29 cellular contexts compared by ENCODE assay signal in genomic region chr11:18061351-18061750, GRCh38.
"Had no signal": no experiment of that assay in that cellular context is flagged by ENCODE, and none has a peak within 500 bp of the region (broad histone marks: within the 10 kb centered on the region; RNA-seq: fewer than 3 reads in every experiment).

No MANE protein-coding gene starts in this region.

- H3K36me3 ChIP-seq: left lung, neural progenitor cell, neutrophil, ovary, right atrium auricular region, spleen, stomach, thyroid gland, transverse colon, upper lobe of left lung, vagina had no signal

- H3K9me3 ChIP-seq: left lung, neutrophil, ovary, right atrium auricular region, spleen, stomach, testis, thyroid gland, transverse colon, upper lobe of left lung, vagina had no signal

- H3K9me3 Mint-ChIP-seq: mesothelial cell of epicardium; naive B cell; natural killer cell; nephron progenitor cell; neural progenitor cell; stimulated activated memory B cell treated with anti-CD40 and anti-IgM and Interleukin-4, amounts not matched to agents 10 μg/mL and 1 μg/mL and 100 μg/mL, for 72 hours had no signal

- H3K4me1 ChIP-seq: left lung, neural progenitor cell, right atrium auricular region, spleen, testis, upper lobe of left lung, vagina had no signal

- H3K4me3 ChIP-seq: left lung, lung, neural progenitor cell, ovary, right atrium auricular region, skin epidermis, spleen, stomach, testis, thyroid gland, transverse colon, upper lobe of left lung, vagina had no signal

- H3K4me3 Mint-ChIP-seq: mesothelial cell of epicardium; naive B cell; natural killer cell; nephron progenitor cell; neural progenitor cell; stimulated activated memory B cell treated with anti-CD40 and anti-IgM and Interleukin-4, amounts not matched to agents 10 μg/mL and 1 μg/mL and 100 μg/mL, for 72 hours had no signal

- H3K27me3 Mint-ChIP-seq: naive B cell; progenitor cell of endocrine pancreas; stimulated activated memory B cell treated with anti-CD40 and anti-IgM and Interleukin-4, amounts not matched to agents 10 μg/mL and 1 μg/mL and 100 μg/mL, for 72 hours had no signal

- H3K27me3 ChIP-seq: left lung, neural progenitor cell, ovary, right atrium auricular region, spleen, stomach, testis, thyroid gland, transverse colon, upper lobe of left lung, vagina had no signal

- ATAC-seq: left cardiac atrium; left lung; natural killer cell; sciatic nerve; stimulated activated memory B cell treated with anti-CD40 and anti-IgM and Interleukin-4, amounts not matched to agents 10 μg/mL and 1 μg/mL and 100 μg/mL, for 72 hours had no signal

- DNase-seq: hippocampal formation; kidney glomerular epithelial cell; left cardiac atrium; left lung; mesendoderm; naive B cell; natural killer cell; nephron progenitor cell; occipital lobe; ovary; spleen; stimulated activated CD4-positive, alpha-beta T cell treated with anti-CD3 and anti-CD28 coated beads, Interleukin-4, amount 100 ng/mL, for 4 hours; stimulated activated CD8-positive, alpha-beta memory T cell treated with anti-CD3 and anti-CD28 coated beads, Interleukin-4, amount 100 ng/mL, for 48 hours; stimulated activated naive CD4-positive, alpha-beta T cell treated with Interleukin-2 at 50 U/mL for 16 hours; stomach; testis; thyroid gland; transverse colon; upper lobe of left lung had no signal

- H3K36me3 Mint-ChIP-seq: mesothelial cell of epicardium; naive B cell; natural killer cell; neural progenitor cell; stimulated activated memory B cell treated with anti-CD40 and anti-IgM and Interleukin-4, amounts not matched to agents 10 μg/mL and 1 μg/mL and 100 μg/mL, for 72 hours had no signal

- H3K27ac ChIP-seq: left lung, neural progenitor cell, neutrophil, ovary, right atrium auricular region, skin epidermis, spleen, stomach, testis, thyroid gland, transverse colon, upper lobe of left lung, vagina had no signal

- H3K27ac Mint-ChIP-seq: mesothelial cell of epicardium; naive B cell; natural killer cell; nephron progenitor cell; neural progenitor cell; progenitor cell of endocrine pancreas; stimulated activated memory B cell treated with anti-CD40 and anti-IgM and Interleukin-4, amounts not matched to agents 10 μg/mL and 1 μg/mL and 100 μg/mL, for 72 hours had no signal

- H3K4me1 Mint-ChIP-seq: naive B cell; natural killer cell; nephron progenitor cell; stimulated activated memory B cell treated with anti-CD40 and anti-IgM and Interleukin-4, amounts not matched to agents 10 μg/mL and 1 μg/mL and 100 μg/mL, for 72 hours had no signal
